13 cellular contexts compared by ENCODE assay signal in genomic region chr16:29158031-29158430, GRCh38.
DNase-seq lines count a peak whose midpoint lies in the region; ATAC-seq and TF ChIP-seq lines count a peak whose summit lies in the region.
"Had no signal": no experiment of that assay in that cellular context is flagged by ENCODE, and none has a peak within 500 bp of the region (broad histone marks: within the 10 kb centered on the region; RNA-seq: fewer than 3 reads in every experiment).

No MANE protein-coding gene starts in this region.

- peak overlapping the region; percentile 67 to 85; a peak in 2 of 4 replicates for H4K8ac ChIP-seq in IMR-90 (ENCODE audit: low read depth in 2 of 2, low read length in 2 of 2)
- no peak overlapping the region for H4K8ac ChIP-seq in trophoblast cell (ENCODE audit: low read depth, low read length)

- peak overlapping the region; percentile 86 for H2AK5ac ChIP-seq in IMR-90 (ENCODE audit: low read depth, low read length)
- H2AK5ac ChIP-seq in trophoblast cell (ENCODE audit: low read length), result no peak overlapping the region

- H2BK120ac ChIP-seq in IMR-90 (ENCODE audit: low read depth, low read length) (peak overlapping the region; percentile 92), trophoblast cell (ENCODE audit: insufficient read depth, low read length, poor library complexity) (no peak overlapping the region)

- H3K4ac ChIP-seq in IMR-90 (ENCODE audit: low read depth, low read length) (peak overlapping the region; percentile 77), trophoblast cell (ENCODE audit: low read depth, low read length) (no peak overlapping the region)

- H3K9me3 ChIP-seq in AG04450 (ENCODE audit: control insufficient read depth, insufficient read depth, low read length), result no peaks in the 10 kb centered on the region; the same call in 1 of the 2 replicates
- H3K9me3 ChIP-seq in IMR-90 (ENCODE audit: control insufficient read depth, insufficient read depth, low read length), result no peaks in the 10 kb centered on the region
- no peaks in the 10 kb centered on the region for H3K9me3 ChIP-seq in fibroblast of lung (ENCODE audit: control insufficient read depth, insufficient read depth, low read depth, low read length)
- H3K9me3 ChIP-seq in trophoblast cell (ENCODE audit: insufficient read depth, low read depth, low read length), result peaks cover 5% of the 10 kb centered on the region

- no peak for ATAC-seq in IMR-90 (ENCODE audit: low read depth)
- ATAC-seq in HG03457 (IDR thresholded peaks at IDR 0.05; ENCODE audit: unreplicated experiment), result no peak
- no peak for ATAC-seq in GM18909 (IDR thresholded peaks at IDR 0.05; ENCODE audit: poor library complexity, unreplicated experiment)

- POLR2A ChIA-PET in AG04450 (lab: Yijun Ruan, JAX) (no interaction called here), IMR-90 (lab: Charles Lee; ENCODE audit: unreplicated experiment) (no interaction called here)

- H3K79me1 ChIP-seq in IMR-90 (ENCODE audit: low read depth in 1 of 2, low read length in 2 of 2) (no peaks in the 10 kb centered on the region; a peak in 1 of 4 replicates), trophoblast cell (ENCODE audit: low read length) (peaks cover 2% of the 10 kb centered on the region)

- H3K18ac ChIP-seq in IMR-90 (ENCODE audit: low read depth, low read length) (peak overlapping the region; percentile 90; the same call in 1 of the 2 replicates), trophoblast cell (ENCODE audit: low read length) (no peak overlapping the region)

- intact Hi-C loops in IMR-90 (cut with micrococcal nuclease), result loop anchor here (5.0 kb wide), 1 partner anchor 39 kb away; no protein-coding TSS in a partner anchor

- H2BK20ac ChIP-seq in IMR-90 (ENCODE audit: low read depth, low read length), result peak overlapping the region; percentile 74

- peak overlapping the region; percentile 6 for H2BK12ac ChIP-seq in trophoblast cell (ENCODE audit: low read length)

- no peak overlapping the region for H3K4me2 ChIP-seq in IMR-90 (ENCODE audit: low read depth, low read length)
- no peak overlapping the region for H3K4me2 ChIP-seq in fibroblast of lung (ENCODE audit: extremely low read depth, insufficient read depth, low read length)
- H3K4me2 ChIP-seq in trophoblast cell (ENCODE audit: low read length), result no peak overlapping the region

- no peaks in the 10 kb centered on the region; the same call in 1 of the 2 replicates for H4K20me1 ChIP-seq in IMR-90 (ENCODE audit: insufficient read depth, low read length)
- no peaks in the 10 kb centered on the region for H4K20me1 ChIP-seq in fibroblast of lung (ENCODE audit: control insufficient read depth, extremely low read depth, insufficient read depth, low read length)

- no CpG with 5 or more reads among the region's 13 CpGs for WGBS in IMR-90 (ENCODE audit: extremely low coverage in 2 of 2, insufficient read length in 1 of 2), 2 experiments
- WGBS in trophoblast cell (ENCODE audit: extremely low coverage, insufficient coverage, insufficient read length), result no CpG with 5 or more reads among the region's 13 CpGs

- no TSS peak for BruUV-seq in IMR-90 (replicated peaks; lab: Mats Ljungman, UMichigan)

- TF ChIP-seq CTCF in AG04450 (IDR thresholded peaks at IDR 0.05; ENCODE audit: low read depth, low read length) (no peak), IMR-90 (conservative IDR thresholded peaks at IDR 0.05; ENCODE audit: low read depth, low read length) (no peak), fibroblast of lung (conservative IDR thresholded peaks at IDR 0.05 in 1 of 2, IDR thresholded peaks at IDR 0.05 in 1 of 2; ENCODE audit: low read depth in 1 of 2, low read length in 2 of 2) (no peak)

- H3K4me1 ChIP-seq in IMR-90 (ENCODE audit: control insufficient read depth, insufficient read depth, low read length) (peaks cover 26% of the 10 kb centered on the region), fibroblast of lung (ENCODE audit: control insufficient read depth, extremely low read depth, insufficient read depth, low read length) (peaks cover 9% of the 10 kb centered on the region), trophoblast cell (ENCODE audit: control insufficient read depth in 1 of 2, insufficient read depth in 2 of 2, low read length in 2 of 2) (peaks cover 8 to 12% of the 10 kb centered on the region in 2 experiments)

- TF ChIP-seq RAD21 in IMR-90 (IDR thresholded peaks at IDR 0.05; ENCODE audit: low read length), result no peak

- peaks cover 4% of the 10 kb centered on the region for H3K9me1 ChIP-seq in IMR-90 (ENCODE audit: insufficient read depth, low read length)

- DNase-seq in AG04450 (ENCODE audit: low read depth, low spot score) (no peak), IMR-90 (no peak), fibroblast of lung (ENCODE audit: low read depth in 2 of 2) (no peak), trophoblast cell (no peak), hippocampal formation (lab: John Stamatoyannopoulos, UW) (no peak), Ammon's horn (ENCODE audit: low spot score) (no peak)
- DNase-seq: activated CD4-positive, alpha-beta memory T cell treated with anti-CD3 and anti-CD28 coated beads for 36 hours; islet precursor cell; Karpas-422; NCI-H2107; NK-92 treated with Interleukin-12 subunit alpha and Interleukin-12 subunit beta, amount 100 ng/mL, for 24 hours had no signal

- H4K12ac ChIP-seq in trophoblast cell (ENCODE audit: low read depth, low read length), result no peak overlapping the region

- H3K27me3 ChIP-seq in AG04450 (ENCODE audit: control insufficient read depth, insufficient read depth, low read length) (no peaks in the 10 kb centered on the region), IMR-90 (ENCODE audit: control insufficient read depth, insufficient read depth, low read length) (no peaks in the 10 kb centered on the region), fibroblast of lung (ENCODE audit: control insufficient read depth, insufficient read depth, low read length) (no peaks in the 10 kb centered on the region), trophoblast cell (ENCODE audit: insufficient read depth, low read length) (no peaks in the 10 kb centered on the region)

- H3K27ac ChIP-seq in AG04450 (ENCODE audit: low read depth, low read length) (peak overlapping the region; percentile 21), IMR-90 (ENCODE audit: insufficient read depth, low read length) (peak overlapping the region; percentile 97), fibroblast of lung (ENCODE audit: insufficient read depth, low read length) (peak overlapping the region; percentile 81), trophoblast cell (ENCODE audit: low read depth, low read length) (no peak overlapping the region)

- peak overlapping the region; percentile 87; the same call in 2 of the 3 replicates for H2BK15ac ChIP-seq in IMR-90 (ENCODE audit: low read depth, low read length)

- H3K23ac ChIP-seq in IMR-90 (ENCODE audit: low read depth, low read length) (no peak overlapping the region), trophoblast cell (ENCODE audit: low read length) (no peak overlapping the region)

- H2BK5ac ChIP-seq in IMR-90 (ENCODE audit: low read depth, low read length, poor library complexity, severe bottlenecking), result peak overlapping the region; percentile 82
- H2BK5ac ChIP-seq in trophoblast cell (ENCODE audit: low read depth, low read length, poor library complexity), result no peak overlapping the region

- H4K91ac ChIP-seq in IMR-90 (ENCODE audit: insufficient read depth, low read depth, low read length) (peak overlapping the region; percentile 91; the same call in 1 of the 2 replicates), trophoblast cell (ENCODE audit: low read depth, low read length) (no peak overlapping the region)

- no peak overlapping the region for H2AK9ac ChIP-seq in IMR-90 (replicated peaks; ENCODE audit: low read depth, low read length, poor library complexity)

- in situ Hi-C loops in IMR-90 (cut with MboI; ENCODE audit: low sequenced_read_pairs), result no loop called here

- H3K36me3 ChIP-seq in IMR-90 (ENCODE audit: control insufficient read depth, insufficient read depth, low read length) (peaks cover 5% of the 10 kb centered on the region; the same call in 1 of the 2 replicates), fibroblast of lung (ENCODE audit: control insufficient read depth, insufficient read depth, low read length) (no peaks in the 10 kb centered on the region), trophoblast cell (ENCODE audit: control insufficient read depth in 1 of 2, insufficient read depth in 2 of 2, low read length in 2 of 2) (no peaks in the 10 kb centered on the region)

- H3K14ac ChIP-seq in IMR-90 (replicated peaks; ENCODE audit: low read depth, low read length) (peak overlapping the region; percentile 47; the same call in 1 of the 2 replicates), trophoblast cell (ENCODE audit: low read length) (no peak overlapping the region)

- no peak overlapping the region for H3K56ac ChIP-seq in IMR-90 (ENCODE audit: extremely low read depth, insufficient read depth, low read length)

- peak overlapping the region; percentile 88 for H4K5ac ChIP-seq in IMR-90 (ENCODE audit: low read depth, low read length)

- H3K4me3 ChIP-seq in AG04450 (ENCODE audit: low read depth, low read length) (no peak overlapping the region), IMR-90 (ENCODE audit: insufficient read depth, low read depth, low read length) (no peak overlapping the region), fibroblast of lung (replicated peaks in 1 of 4; ENCODE audit: control extremely low read depth in 1 of 4, insufficient read depth in 1 of 4, low read depth in 3 of 4, low read length in 4 of 4) (no peak overlapping the region), trophoblast cell (ENCODE audit: low read depth, low read length) (no peak overlapping the region)

- H2AFZ ChIP-seq in IMR-90 (replicated peaks; ENCODE audit: low read length, poor library complexity), result no peak overlapping the region
- H2AFZ ChIP-seq in fibroblast of lung (ENCODE audit: low read length), result no peak overlapping the region
- H2AFZ ChIP-seq in trophoblast cell (ENCODE audit: insufficient read depth, low read length, poor library complexity), result no peak overlapping the region

- CTCF ChIA-PET in AG04450 (lab: Charles Lee) (no interaction called here), IMR-90 (lab: Yijun Ruan, JAX) (no interaction called here)

- no peak for TF ChIP-seq POLR2A in IMR-90 (IDR thresholded peaks at IDR 0.05; ENCODE audit: low read depth, low read length)

- H3K79me2 ChIP-seq in fibroblast of lung (ENCODE audit: control insufficient read depth, insufficient read depth, low read length) (no peaks in the 10 kb centered on the region), trophoblast cell (ENCODE audit: control insufficient read depth, insufficient read depth, low read length, poor library complexity) (no peaks in the 10 kb centered on the region)

- peak overlapping the region; percentile 5; the same call in 1 of the 2 replicates for H3K9ac ChIP-seq in IMR-90 (ENCODE audit: low read depth, low read length)
- H3K9ac ChIP-seq in fibroblast of lung (ENCODE audit: insufficient read depth, low read length), result no peak overlapping the region
- H3K9ac ChIP-seq in trophoblast cell (ENCODE audit: low read length), result no peak overlapping the region

- dilution Hi-C loops in IMR-90 (cut with HindIII; ENCODE audit: low sequenced_read_pairs, unreplicated experiment), result no loop called here

TF ChIP-seq in IMR-90, 13 proteins besides CTCF, POLR2A, EP300 and RAD21 (continues in another document):
- TF ChIP-seq BHLHE40 (IDR thresholded peaks at IDR 0.05; ENCODE audit: low read depth, low read length), result no peak
- TF ChIP-seq RCOR1 (IDR thresholded peaks at IDR 0.05; ENCODE audit: insufficient replicate concordance, low read length), result no peak
- TF ChIP-seq RFX5 (IDR thresholded peaks at IDR 0.05; ENCODE audit: low read depth, low read length), result no peak
